Comparison of ENCODE assay signal across 25 cellular contexts in the genomic region with DNA sequence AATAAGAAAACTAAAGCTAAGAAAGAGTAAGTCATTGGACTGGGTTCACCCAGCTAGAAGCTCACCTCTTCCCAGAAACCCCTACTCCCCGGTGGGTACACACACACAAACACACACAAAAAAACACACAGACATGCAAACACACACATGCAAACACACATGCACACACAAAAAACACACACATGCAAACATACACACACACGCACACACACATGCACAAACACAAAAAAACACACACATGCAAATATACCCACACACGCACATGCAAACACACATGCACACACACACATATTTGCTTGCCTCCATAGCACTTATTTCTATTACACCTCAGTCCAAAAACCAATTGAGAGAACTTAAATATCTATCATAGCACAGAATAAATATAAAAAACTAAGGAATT. TPM values are rescaled to one million over a fixed set of nuclear protein-coding genes. Genes with fewer than 3 reads are reported as not detected.
"Had no signal": no experiment of that assay in that cellular context is flagged by ENCODE, and none has a peak within 500 bp of the region (broad histone marks: within the 10 kb centered on the region; RNA-seq: fewer than 3 reads in every experiment).

No MANE protein-coding gene starts in this region.

- H3K4me3 ChIP-seq: coronary artery, dorsolateral prefrontal cortex, heart left ventricle, lung, right atrium auricular region, stomach, thoracic aorta, transverse colon had no signal

- H3K27ac Mint-ChIP-seq: nephron progenitor cell had no signal

- H3K27me3 ChIP-seq: dorsolateral prefrontal cortex, heart left ventricle, neutrophil, right atrium auricular region, stomach, transverse colon had no signal

- H3K36me3 ChIP-seq: heart left ventricle, neutrophil, right atrium auricular region, stomach, thoracic aorta, transverse colon had no signal

- H3K4me3 Mint-ChIP-seq: nephron progenitor cell had no signal

- DNase-seq: dorsolateral prefrontal cortex; effector CD8-positive, alpha-beta T cell; heart left ventricle; hippocampal formation; left colon; left ventricle myocardium superior; mesenchymal stem cell; midbrain; nephron progenitor cell; posterior cingulate gyrus; small intestine; stimulated activated CD4-positive, alpha-beta T cell treated with anti-CD3 and anti-CD28 coated beads, Interleukin-12 subunit alpha, Interleukin-12 subunit beta, amount 100 ng/mL, for 4 hours; stimulated activated naive CD4-positive, alpha-beta T cell; stomach; substantia nigra; transverse colon had no signal

- ATAC-seq: esophagus mucosa, heart left ventricle, left ventricle myocardium superior had no signal

- H3K27ac ChIP-seq: coronary artery, heart left ventricle, neutrophil, right atrium auricular region, stomach, thoracic aorta, transverse colon had no signal

- FAIRE-seq: endometrium, frontal cortex, small intestine had no signal

- H3K9me3 ChIP-seq: heart left ventricle, neutrophil, right atrium auricular region, stomach, thoracic aorta, transverse colon had no signal

RNA-seq across cellular contexts. Expression of a gene that starts 26.1 kb away (rescaled TPM):
- total RNA-seq: glomerular endothelial cell had no signal
